Comparison of ENCODE assay signal across 26 cellular contexts in genomic region chr20:1846341-1846740, GRCh38. TPM values are rescaled to one million over a fixed set of nuclear protein-coding genes. Genes with fewer than 3 reads are reported as not detected.
"Had no signal": no experiment of that assay in that cellular context is flagged by ENCODE, and none has a peak within 500 bp of the region (broad histone marks: within the 10 kb centered on the region; RNA-seq: fewer than 3 reads in every experiment).

No MANE protein-coding gene starts in this region.

- ATAC-seq: esophagus mucosa; left cardiac atrium; left ventricle myocardium superior; naive thymus-derived CD4-positive, alpha-beta T cell; pancreas; sciatic nerve had no signal

- DNase-seq: activated CD4-positive, alpha-beta memory T cell treated with anti-CD3 and anti-CD28 coated beads for 36 hours; activated CD4-positive, alpha-beta T cell treated with anti-CD3 and anti-CD28 coated beads, Interleukin-2, amount 10 ng/mL, durations not matched to agents 24 days and 14 days; activated CD4-positive, CD25-positive, alpha-beta regulatory T cell treated with anti-CD3 and anti-CD28 coated beads, Interleukin-2, amount 50 U/mL, for 72 hours; activated CD8-positive, alpha-beta memory T cell treated with anti-CD3 and anti-CD28 coated beads, Interleukin-2, amount 50 U/mL, for 4 hours; activated gamma-delta T cell; activated naive CD4-positive, alpha-beta T cell treated with anti-CD3 and anti-CD28 coated beads, Interleukin-2, amount 10 ng/mL, durations not matched to agents 7 days and 5 days; activated naive CD8-positive, alpha-beta T cell treated with anti-CD3 and anti-CD28 coated beads, Interleukin-2, amount 10 ng/mL, durations not matched to agents 7 days and 5 days; activated T-cell treated with anti-CD3 and anti-CD28 coated beads, Interleukin-2, amount 50 U/mL, for 1 hour; brain microvascular endothelial cell; endodermal cell; foreskin fibroblast; head of caudate nucleus; hippocampal formation; left cardiac atrium; left ventricle myocardium superior; naive thymus-derived CD4-positive, alpha-beta T cell; nucleus accumbens; pancreas; retina; stimulated activated naive CD4-positive, alpha-beta T cell; T-helper 9 cell; tibial artery had no signal

- H3K4me3 Mint-ChIP-seq: activated CD4-positive, alpha-beta memory T cell treated with anti-CD3 and anti-CD28 coated beads for 36 hours; activated CD4-positive, alpha-beta T cell treated with anti-CD3 and anti-CD28 coated beads, Interleukin-2, amount 10 ng/mL, durations not matched to agents 24 days and 14 days; activated naive CD4-positive, alpha-beta T cell treated with anti-CD3 and anti-CD28 coated beads, Interleukin-2, amount 10 ng/mL, durations not matched to agents 7 days and 5 days; activated naive CD8-positive, alpha-beta T cell treated with anti-CD3 and anti-CD28 coated beads, Interleukin-2, amount 10 ng/mL, durations not matched to agents 7 days and 5 days; dendritic cell treated with granulocyte-macrophage colony-stimulating factor and Interleukin-4, amounts not matched to agents 40 ng/mL and 50 ng/mL, for 4 days; endodermal cell; mesothelial cell of epicardium; naive thymus-derived CD4-positive, alpha-beta T cell had no signal

- H3K27me3 Mint-ChIP-seq: activated CD4-positive, alpha-beta T cell treated with anti-CD3 and anti-CD28 coated beads, Interleukin-2, amount 10 ng/mL, durations not matched to agents 24 days and 14 days had no signal

- H3K4me1 Mint-ChIP-seq: endodermal cell had no signal

- H3K27ac Mint-ChIP-seq: activated CD4-positive, alpha-beta memory T cell treated with anti-CD3 and anti-CD28 coated beads for 36 hours; activated CD4-positive, alpha-beta T cell treated with anti-CD3 and anti-CD28 coated beads, Interleukin-2, amount 10 ng/mL, durations not matched to agents 24 days and 14 days; activated naive CD4-positive, alpha-beta T cell treated with anti-CD3 and anti-CD28 coated beads, Interleukin-2, amount 10 ng/mL, durations not matched to agents 7 days and 5 days; activated naive CD8-positive, alpha-beta T cell treated with anti-CD3 and anti-CD28 coated beads, Interleukin-2, amount 10 ng/mL, durations not matched to agents 7 days and 5 days; endodermal cell; mesothelial cell of epicardium; naive thymus-derived CD4-positive, alpha-beta T cell had no signal

- H3K36me3 Mint-ChIP-seq: activated CD4-positive, alpha-beta memory T cell treated with anti-CD3 and anti-CD28 coated beads for 36 hours; activated naive CD4-positive, alpha-beta T cell treated with anti-CD3 and anti-CD28 coated beads, Interleukin-2, amount 10 ng/mL, durations not matched to agents 7 days and 5 days; activated naive CD8-positive, alpha-beta T cell treated with anti-CD3 and anti-CD28 coated beads, Interleukin-2, amount 10 ng/mL, durations not matched to agents 7 days and 5 days; mesothelial cell of epicardium had no signal

- H3K9me3 Mint-ChIP-seq: endodermal cell had no signal

RNA-seq across cellular contexts. Expression of gene SIRPA, which starts 48.9 kb away (rescaled TPM):
- total RNA-seq: activated CD4-positive, alpha-beta memory T cell treated with anti-CD3 and anti-CD28 coated beads for 36 hours had no signal
